Comparison of ENCODE assay signal across 8 cellular contexts in the genomic region with DNA sequence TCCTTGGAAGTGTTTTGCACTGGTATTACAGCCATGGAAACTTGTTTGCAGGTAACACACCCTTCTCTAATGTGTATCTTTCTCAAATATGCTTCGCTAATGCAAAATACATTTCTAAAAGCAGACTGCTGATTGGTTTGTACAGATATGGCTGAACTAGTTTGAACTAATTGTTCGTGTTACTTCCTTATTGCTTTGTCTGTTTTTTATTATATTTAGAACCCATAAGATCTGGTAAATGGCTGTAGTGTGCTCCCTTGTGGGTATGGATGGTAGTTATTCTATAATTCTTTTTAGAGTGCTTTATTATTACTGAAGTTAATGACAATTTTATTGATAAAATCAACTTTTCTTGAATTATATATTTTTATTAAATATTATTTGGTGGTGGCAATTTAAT. TPM values are rescaled to one million over a fixed set of nuclear protein-coding genes. Genes with fewer than 3 reads are reported as not detected.
DNase-seq lines count a peak whose midpoint lies in the region; ATAC-seq and TF ChIP-seq lines count a peak whose summit lies in the region.

No MANE protein-coding gene starts in this region.

- H3K4me3 ChIP-seq in fibroblast of mammary gland (ENCODE audit: control insufficient read depth, low read depth, low read length), result no peak overlapping the region
- H3K4me3 ChIP-seq in parathyroid adenoma (ENCODE audit: low read depth, low read length), result no peak overlapping the region

- H3K36me3 ChIP-seq in parathyroid adenoma (ENCODE audit: control insufficient read depth, insufficient read depth, low read length), result peaks cover 2% of the 10 kb centered on the region

- H3K79me2 ChIP-seq in parathyroid adenoma, result peaks cover 43% of the 10 kb centered on the region

- H3K27me3 ChIP-seq in parathyroid adenoma (ENCODE audit: control insufficient read depth, insufficient read depth, low read length), result no peaks in the 10 kb centered on the region

- in situ Hi-C loops in SK-MEL-5 (cut with HindIII; ENCODE audit: low pct_unique_long_range_greater_than_20kb, low sequenced_read_pairs), result no loop called here

- no peak overlapping the region for H2AFZ ChIP-seq in parathyroid adenoma

- no peaks in the 10 kb centered on the region for H3K9me3 ChIP-seq in parathyroid adenoma (ENCODE audit: control insufficient read depth, low read length)

- peaks cover 5% of the 10 kb centered on the region for H3K4me1 ChIP-seq in parathyroid adenoma

- no peak overlapping the region for H3K4me2 ChIP-seq in parathyroid adenoma (ENCODE audit: low read length)

- H3K27ac ChIP-seq in parathyroid adenoma, result peak overlapping the region; percentile 43

- no peak overlapping the region for H3K9ac ChIP-seq in parathyroid adenoma

- no peak for ATAC-seq in HG03159 (IDR thresholded peaks at IDR 0.05; ENCODE audit: unreplicated experiment)

- TF ChIP-seq CTCF in fibroblast of mammary gland (conservative IDR thresholded peaks at IDR 0.05; ENCODE audit: control insufficient read depth, insufficient read depth, low read depth, low read length), result peak; percentile 35
- peak; percentile 30 for TF ChIP-seq CTCF in parathyroid adenoma (IDR thresholded peaks at IDR 0.05)

- DNase-seq in HCEC 1CT (peak; percentile 51), SK-MEL-5 (ENCODE audit: low read depth, low spot score) (peak; percentile 61), fibroblast of mammary gland (ENCODE audit: low read depth) (peak; percentile 61), HK-2 (ENCODE audit: unreplicated experiment) (no peak), GM19238 (ENCODE audit: insufficient read length, low spot score) (no peak), KG1 (lab: John Stamatoyannopoulos, UW) (no peak)

RNA-seq across cellular contexts. Expression of gene ATF7IP, which starts 53.0 kb away (rescaled TPM):
- total RNA-seq in SK-MEL-5 (2014; rRNA removed; shearing (Covaris generic)), result 16.9 and 19.4 TPM in 2 replicates
- 13.2 and 17.1 TPM in 2 replicates for polyA plus RNA-seq in SK-MEL-5 (2015; cell fraction: cytosol; rRNA removed)
- 15.6 and 24.2 TPM in 2 replicates for polyA plus RNA-seq in SK-MEL-5 (2015; cell fraction: nucleus; rRNA removed)

Comparison
In these comparisons a context has a peak if more than half of its experiments do, and no peak if none do; other contexts are left out.
1. DNase-seq: peak in HCEC 1CT (single experiment), SK-MEL-5 (single experiment) and fibroblast of mammary gland (single experiment); none in HK-2 (single experiment), GM19238 (single experiment) and KG1 (single experiment).